16 cellular contexts compared by ENCODE assay signal in genomic region chr7:67950321-67951083, GRCh38.
"Had no signal": no experiment of that assay in that cellular context is flagged by ENCODE, and none has a peak within 500 bp of the region (broad histone marks: within the 10 kb centered on the region; RNA-seq: fewer than 3 reads in every experiment).

No MANE protein-coding gene starts in this region.

- H3K9me3 ChIP-seq: adrenal gland, esophagus muscularis mucosa, left ventricle myocardium inferior, prostate gland, thyroid gland had no signal

- H3K36me3 ChIP-seq: adrenal gland, esophagus muscularis mucosa, heart right ventricle, left ventricle myocardium inferior, prostate gland, thyroid gland had no signal

- ATAC-seq: activated naive CD4-positive, alpha-beta T cell treated with anti-CD3 and anti-CD28 coated beads, Interleukin-2, amount 50 U/mL, for 72 hours; heart right ventricle; right cardiac atrium had no signal

- DNase-seq: activated CD4-positive, alpha-beta T cell treated with anti-CD3 and anti-CD28 coated beads, Interleukin-2, amount 50 U/mL, for 4 hours; activated gamma-delta T cell treated with Interleukin-2 at 50 U/mL for 16 hours; adrenal gland; cerebellar nuclear complex; cortex of kidney; heart right ventricle; left ventricle myocardium inferior; mammary epithelial cell; midbrain; right cardiac atrium; stimulated activated CD4-positive, alpha-beta T cell treated with anti-CD3 and anti-CD28 coated beads, Interleukin-2, amount 100 ng/mL, for 24 hours; stimulated activated naive CD4-positive, alpha-beta T cell treated with Interleukin-2 at 50 U/mL for 16 hours had no signal

- H3K27ac Mint-ChIP-seq: activated naive CD4-positive, alpha-beta T cell treated with anti-CD3 and anti-CD28 coated beads, Interleukin-2, amount 50 U/mL, for 72 hours had no signal

- H3K27me3 ChIP-seq: adrenal gland, esophagus muscularis mucosa, thyroid gland had no signal

- H3K4me3 ChIP-seq: adrenal gland, esophagus muscularis mucosa, heart right ventricle, left ventricle myocardium inferior, prostate gland, thyroid gland had no signal

- H3K4me1 ChIP-seq: adrenal gland, esophagus muscularis mucosa, heart right ventricle, left ventricle myocardium inferior, prostate gland, thyroid gland had no signal

- H3K27ac ChIP-seq: adrenal gland, esophagus muscularis mucosa, heart right ventricle, left ventricle myocardium inferior, prostate gland, thyroid gland had no signal
